Comparison of ENCODE assay signal across 27 cellular contexts in the genomic region with DNA sequence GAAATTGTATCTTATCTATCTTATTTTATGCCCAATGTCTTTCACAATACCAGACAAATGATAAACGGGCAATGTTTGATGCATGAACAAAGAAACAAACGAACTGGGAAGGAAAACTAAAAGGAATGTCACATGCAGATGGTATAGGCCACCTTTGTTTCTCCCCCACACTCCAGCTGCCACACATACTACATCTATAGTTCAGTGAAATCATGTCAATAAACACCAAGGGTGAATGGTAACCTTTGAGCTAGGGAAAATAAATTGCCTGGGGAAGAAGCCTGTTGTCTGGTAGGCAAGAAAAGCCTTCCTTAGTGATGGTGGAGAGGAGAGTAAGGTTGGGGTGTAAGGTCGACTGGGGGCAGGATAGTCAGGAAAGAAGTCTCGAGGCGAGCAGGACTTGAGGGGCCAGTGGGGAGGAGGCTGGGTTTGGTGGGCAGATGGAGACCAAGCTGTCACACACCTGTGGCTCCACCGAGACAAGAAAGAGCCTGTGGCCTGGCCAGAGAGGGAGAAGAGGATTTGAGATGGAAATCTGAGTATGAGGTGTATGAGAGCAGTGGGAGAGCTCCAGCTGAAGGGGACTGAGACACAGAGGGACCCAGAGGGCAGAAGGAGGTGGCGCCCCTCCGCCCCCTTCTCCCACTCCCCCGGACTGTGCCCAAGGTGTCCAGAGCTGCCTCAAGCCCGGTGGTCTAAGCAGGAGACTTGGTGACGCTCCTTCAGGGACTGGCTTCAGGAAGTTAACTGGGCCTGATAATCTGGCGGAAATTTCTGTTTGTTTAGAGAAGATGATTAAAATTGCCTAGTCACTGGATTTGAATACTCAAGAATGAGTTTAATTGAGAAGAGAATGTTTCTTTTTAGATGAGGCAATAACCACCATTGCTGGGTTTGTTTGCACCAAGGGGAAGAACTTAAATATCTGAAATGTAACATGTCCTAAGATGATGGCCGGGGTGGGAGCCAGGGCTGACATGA. TPM values are rescaled to one million over a fixed set of nuclear protein-coding genes. Genes with fewer than 3 reads are reported as not detected.
DNase-seq lines count a peak whose midpoint lies in the region; ATAC-seq and TF ChIP-seq lines count a peak whose summit lies in the region.
"Had no signal": no experiment of that assay in that cellular context is flagged by ENCODE, and none has a peak within 500 bp of the region (broad histone marks: within the 10 kb centered on the region; RNA-seq: fewer than 3 reads in every experiment).

No MANE protein-coding gene starts in this region.

- no peaks in the 10 kb centered on the region for H3K36me3 ChIP-seq in Loucy (ENCODE audit: insufficient read depth, low read length)
- H3K36me3 ChIP-seq: BLaER1, breast epithelium, neutrophil, prostate gland, sigmoid colon, thyroid gland had no signal

- in situ Hi-C loops in SK-MEL-5 (cut with HindIII; ENCODE audit: low pct_unique_long_range_greater_than_20kb, low sequenced_read_pairs), result no loop called here

- H3K79me2 ChIP-seq in Loucy (ENCODE audit: insufficient read depth, low read length), result no peaks in the 10 kb centered on the region

- TF ChIP-seq CTCF in Loucy (conservative IDR thresholded peaks at IDR 0.05; ENCODE audit: low read length) (no peak), glutamatergic neuron (IDR thresholded peaks at IDR 0.05; ENCODE audit: partially characterized antibody, unreplicated experiment) (no peak), osteocyte (IDR thresholded peaks at IDR 0.05) (no peak)

- peaks cover 12% of the 10 kb centered on the region for H3K4me1 Mint-ChIP-seq in glutamatergic neuron (ENCODE audit: low read depth, unreplicated experiment)
- H3K4me1 Mint-ChIP-seq in osteocyte (ENCODE audit: unreplicated experiment), result peaks cover 17% of the 10 kb centered on the region
- H3K4me1 Mint-ChIP-seq: activated CD4-positive, alpha-beta T cell treated with anti-CD3 and anti-CD28 coated beads for 36 hours; activated naive CD4-positive, alpha-beta T cell treated with anti-CD3 and anti-CD28 coated beads, Interleukin-2, amount 50 U/mL, for 24 hours; IgD-negative memory B cell had no signal

- peak overlapping the region; percentile 1; the same call in 1 of the 2 replicates for H2AFZ ChIP-seq in Loucy (ENCODE audit: low read length)

- no peaks in the 10 kb centered on the region for H3K9me2 ChIP-seq in Loucy (replicated peaks; ENCODE audit: low read depth, low read length)

- ATAC-seq in GM19452 (IDR thresholded peaks at IDR 0.05; ENCODE audit: unreplicated experiment) (no peak), HG02798 (IDR thresholded peaks at IDR 0.05; ENCODE audit: poor library complexity, unreplicated experiment) (no peak)
- ATAC-seq: activated CD4-positive, alpha-beta T cell treated with anti-CD3 and anti-CD28 coated beads for 36 hours; left ventricle myocardium superior; Panc1 had no signal

- no peak overlapping the region for H3K27ac Mint-ChIP-seq in glutamatergic neuron (ENCODE audit: unreplicated experiment)
- H3K27ac Mint-ChIP-seq in osteocyte (ENCODE audit: unreplicated experiment), result no peak overlapping the region
- H3K27ac Mint-ChIP-seq: activated CD4-positive, alpha-beta T cell treated with anti-CD3 and anti-CD28 coated beads for 36 hours; activated naive CD4-positive, alpha-beta T cell treated with anti-CD3 and anti-CD28 coated beads, Interleukin-2, amount 50 U/mL, for 24 hours; activated T-helper 2 cell treated with anti-CD3 and anti-CD28 coated beads, Interferon-gamma antibody, Interleukin-2, Interleukin-4, amounts not matched to agents 10 μg/mL and 5 μg/mL and 100 μg/mL, durations not matched to agents 14 hours and 24 hours and 36 hours; IgD-negative memory B cell had no signal

- no peak overlapping the region for H3K4me3 ChIP-seq in Loucy (ENCODE audit: low read length, poor library complexity, severe bottlenecking)
- H3K4me3 ChIP-seq: BLaER1, breast epithelium, prostate gland, sigmoid colon, thyroid gland had no signal

- peaks cover 11% of the 10 kb centered on the region for H3K9me3 Mint-ChIP-seq in glutamatergic neuron (ENCODE audit: unreplicated experiment)
- H3K9me3 Mint-ChIP-seq in osteocyte (ENCODE audit: unreplicated experiment), result peaks cover 2% of the 10 kb centered on the region

- H3K4me1 ChIP-seq in Loucy (ENCODE audit: insufficient read depth, low read length, poor library complexity, severe bottlenecking), result peaks cover 15% of the 10 kb centered on the region
- H3K4me1 ChIP-seq: breast epithelium, prostate gland, sigmoid colon had no signal

- H3K27me3 ChIP-seq in Loucy (ENCODE audit: insufficient read depth, low read length, poor library complexity, severe bottlenecking), result no peaks in the 10 kb centered on the region
- H3K27me3 ChIP-seq: BLaER1, breast epithelium, neutrophil, sigmoid colon, thyroid gland had no signal

- H3K36me3 Mint-ChIP-seq in glutamatergic neuron (ENCODE audit: unreplicated experiment) (peaks cover 5% of the 10 kb centered on the region), osteocyte (ENCODE audit: unreplicated experiment) (no peaks in the 10 kb centered on the region)
- H3K36me3 Mint-ChIP-seq: IgD-negative memory B cell had no signal

- peaks cover 6% of the 10 kb centered on the region for H3K27me3 Mint-ChIP-seq in glutamatergic neuron (ENCODE audit: unreplicated experiment)
- H3K27me3 Mint-ChIP-seq in osteocyte (ENCODE audit: unreplicated experiment), result peaks cover 16% of the 10 kb centered on the region

- peak overlapping the region; percentile 30 for H3K4me3 Mint-ChIP-seq in glutamatergic neuron (ENCODE audit: unreplicated experiment)
- no peak overlapping the region for H3K4me3 Mint-ChIP-seq in osteocyte (ENCODE audit: unreplicated experiment)
- H3K4me3 Mint-ChIP-seq: activated CD4-positive, alpha-beta T cell treated with anti-CD3 and anti-CD28 coated beads for 36 hours; activated naive CD4-positive, alpha-beta T cell treated with anti-CD3 and anti-CD28 coated beads, Interleukin-2, amount 50 U/mL, for 24 hours; IgD-negative memory B cell had no signal

- peak; percentile 39 for DNase-seq in SK-MEL-5 (ENCODE audit: low read depth, low spot score)
- DNase-seq in glutamatergic neuron, result no peak
- DNase-seq in osteocyte (ENCODE audit: extremely low spot score, unreplicated experiment), result peak; percentile 73
- no peak for DNase-seq in NCI-H1092 (lab: John Stamatoyannopoulos, UW)
- DNase-seq: activated CD4-positive, alpha-beta T cell treated with anti-CD3 and anti-CD28 coated beads for 36 hours; HCEC 1CT; left ventricle myocardium superior; mesendoderm; NCI-H1048; NCI-H1694; NCI-H510A; Right ventricle myocardium superior; sigmoid colon; stimulated activated CD4-positive, alpha-beta T cell treated with anti-CD3 and anti-CD28 coated beads, Interleukin-4, amount 100 ng/mL, for 24 hours; T-helper 2 cell; thyroid gland had no signal

- no peaks in the 10 kb centered on the region for H4K20me1 ChIP-seq in Loucy (ENCODE audit: insufficient read depth, low read length, poor library complexity, severe bottlenecking)
- H4K20me1 ChIP-seq: BLaER1 had no signal

- H3F3A ChIP-seq in Loucy (ENCODE audit: low read depth), result no peaks in the 10 kb centered on the region

- H3K9ac ChIP-seq in Loucy (ENCODE audit: low read depth, low read length, poor library complexity, severe bottlenecking), result no peak overlapping the region
- H3K9ac ChIP-seq: BLaER1 had no signal

- H3K9me3 ChIP-seq in Loucy (ENCODE audit: insufficient read depth, low read depth, low read length), result no peaks in the 10 kb centered on the region
- H3K9me3 ChIP-seq: breast epithelium, neutrophil, prostate gland, sigmoid colon, thyroid gland had no signal

- no peak overlapping the region for H3K4me2 ChIP-seq in Loucy (ENCODE audit: low read depth, low read length, poor library complexity, severe bottlenecking)

RNA-seq across cellular contexts. Expression of a gene that starts 37.3 kb away (rescaled TPM):
- total RNA-seq in SK-MEL-5 (2014; rRNA removed; shearing (Covaris generic)), result 10.5 and 11.9 TPM in 2 replicates
- polyA plus RNA-seq in SK-MEL-5 (2015; cell fraction: cytosol; rRNA removed), result 16.9 and 20.2 TPM in 2 replicates
- polyA plus RNA-seq in SK-MEL-5 (2015; cell fraction: nucleus; rRNA removed), result 17.3 and 29.6 TPM in 2 replicates
- total RNA-seq in glutamatergic neuron (ENCODE audit: unreplicated experiment) (35.3 TPM), osteocyte (18.7 and 45.3 TPM in 2 replicates)

RNA-seq across cellular contexts. Expression of a gene that starts 53.8 kb away (rescaled TPM):
- total RNA-seq in SK-MEL-5 (2014; rRNA removed; shearing (Covaris generic)), result 6.9 and 7.4 TPM in 2 replicates
- polyA plus RNA-seq in SK-MEL-5 (2015; cell fraction: cytosol; rRNA removed), result 3.6 and 8.5 TPM in 2 replicates
- 3.0 and 6.1 TPM in 2 replicates for polyA plus RNA-seq in SK-MEL-5 (2015; cell fraction: nucleus; rRNA removed)
- total RNA-seq in glutamatergic neuron (ENCODE audit: unreplicated experiment), result 0.56 TPM
- 0.56 and 0.71 TPM in 2 replicates for total RNA-seq in osteocyte

Comparison
In these comparisons a context has a peak if more than half of its experiments do, and no peak if none do; other contexts are left out.
1. DNase-seq: peak in SK-MEL-5 (single experiment) and osteocyte (single experiment); none in glutamatergic neuron (single experiment) and NCI-H1092 (single experiment).